In genomic region chr12:75977590-75977951, GRCh38 we compare ENCODE assay signal across 8 cellular contexts. TPM values are rescaled to one million over a fixed set of nuclear protein-coding genes. Genes with fewer than 3 reads are reported as not detected.
DNase-seq lines count a peak whose midpoint lies in the region; ATAC-seq, FAIRE-seq and TF ChIP-seq lines count a peak whose summit lies in the region.

No MANE protein-coding gene starts in this region.

- H3K27me3 ChIP-seq in AG04450 (ENCODE audit: control insufficient read depth, insufficient read depth, low read length) = no peaks in the 10 kb centered on the region

- no peak overlapping the region for H3K4me3 ChIP-seq in AG04450 (ENCODE audit: low read depth, low read length)

- ATAC-seq in GM21786 (IDR thresholded peaks at IDR 0.05; ENCODE audit: unreplicated experiment) = peak; percentile 1
- no peak for ATAC-seq in memory B cell (ENCODE audit: low read depth)

- peaks cover 3% of the 10 kb centered on the region for H3K9me3 Mint-ChIP-seq in activated CD4-positive, alpha-beta memory T cell treated with anti-CD3 and anti-CD28 coated beads, Interleukin-2, amount 10 ng/mL, durations not matched to agents 7 days and 5 days
- H3K9me3 Mint-ChIP-seq in memory B cell = no peaks in the 10 kb centered on the region

- DNase-seq in AG04450 (ENCODE audit: low read depth, low spot score) (no peak), memory B cell (ENCODE audit: low spot score in 2 of 2) (no peak), NCI-H1048 (lab: John Stamatoyannopoulos, UW) (no peak), GF-D8 (lab: John Stamatoyannopoulos, UW) (no peak), GM19240 (ENCODE audit: insufficient read length, low spot score) (no peak), GM12892 (ENCODE audit: insufficient read length) (no peak)
- no peak for DNase-seq in activated CD4-positive, alpha-beta memory T cell treated with anti-CD3 and anti-CD28 coated beads, Interleukin-2, amount 10 ng/mL, durations not matched to agents 7 days and 5 days

- no peak for TF ChIP-seq CTCF in AG04450 (IDR thresholded peaks at IDR 0.05; ENCODE audit: low read depth, low read length)

- peak overlapping the region; percentile 92 for H3K27ac Mint-ChIP-seq in activated CD4-positive, alpha-beta memory T cell treated with anti-CD3 and anti-CD28 coated beads, Interleukin-2, amount 10 ng/mL, durations not matched to agents 7 days and 5 days
- H3K27ac Mint-ChIP-seq in memory B cell = peak overlapping the region; percentile 69

- peak overlapping the region; percentile 32 for H3K4me3 Mint-ChIP-seq in activated CD4-positive, alpha-beta memory T cell treated with anti-CD3 and anti-CD28 coated beads, Interleukin-2, amount 10 ng/mL, durations not matched to agents 7 days and 5 days
- no peak overlapping the region for H3K4me3 Mint-ChIP-seq in memory B cell

- no peaks in the 10 kb centered on the region for H3K27me3 Mint-ChIP-seq in activated CD4-positive, alpha-beta memory T cell treated with anti-CD3 and anti-CD28 coated beads, Interleukin-2, amount 10 ng/mL, durations not matched to agents 7 days and 5 days
- H3K27me3 Mint-ChIP-seq in memory B cell = no peaks in the 10 kb centered on the region

- H3K4me1 Mint-ChIP-seq in activated CD4-positive, alpha-beta memory T cell treated with anti-CD3 and anti-CD28 coated beads, Interleukin-2, amount 10 ng/mL, durations not matched to agents 7 days and 5 days = peaks cover 62% of the 10 kb centered on the region
- peaks cover 12% of the 10 kb centered on the region for H3K4me1 Mint-ChIP-seq in memory B cell

- no peaks in the 10 kb centered on the region for H3K9me3 ChIP-seq in AG04450 (ENCODE audit: control insufficient read depth, insufficient read depth, low read length)

- POLR2A ChIA-PET in AG04450 (lab: Yijun Ruan, JAX) = interaction anchor here (1.0 to 3.2 kb wide), 4 partner anchors 48 to 271 kb away, joined by 3 to 17 read pairs (median 4); partner anchors contain the start of gene PHLDA1
- POLR2A ChIA-PET in activated CD4-positive, alpha-beta memory T cell treated with anti-CD3 and anti-CD28 coated beads, Interleukin-2, amount 10 ng/mL, durations not matched to agents 7 days and 5 days (lab: Charles Lee) = interaction anchor here (1.1 to 5.5 kb wide), 9 partner anchors 18 to 58 kb away, joined by 3 to 127 read pairs (median 24); partner anchors contain the start of gene PHLDA1

- H3K36me3 Mint-ChIP-seq in activated CD4-positive, alpha-beta memory T cell treated with anti-CD3 and anti-CD28 coated beads, Interleukin-2, amount 10 ng/mL, durations not matched to agents 7 days and 5 days (ENCODE audit: low read depth) = peaks cover 7% of the 10 kb centered on the region
- H3K36me3 Mint-ChIP-seq in memory B cell = no peaks in the 10 kb centered on the region

- no peak for TF ChIP-seq POLR2A in GM12892 (IDR thresholded peaks at IDR 0.05; ENCODE audit: low read depth, low read length)

- peak overlapping the region; percentile 88 for H3K27ac ChIP-seq in AG04450 (ENCODE audit: low read depth, low read length)

- FAIRE-seq in GM12892 (lab: Jason Lieb, UNC) = no peak

- CTCF ChIA-PET in AG04450 (lab: Charles Lee) = interaction anchor here (0.7 to 1.1 kb wide), 2 partner anchors 241 to 450 kb away, joined by 3 to 8 read pairs; no protein-coding TSS in a partner anchor
- CTCF ChIA-PET in activated CD4-positive, alpha-beta memory T cell treated with anti-CD3 and anti-CD28 coated beads, Interleukin-2, amount 10 ng/mL, durations not matched to agents 7 days and 5 days (lab: Charles Lee) = interaction anchor here (0.6 to 3.9 kb wide), 3 partner anchors 19 to 493 kb away, joined by 3 to 20 read pairs (median 4); partner anchors contain the start of gene PHLDA1

RNA-seq across cellular contexts. Expression of gene PHLDA1, which starts 54.0 kb away (rescaled TPM):
- polyA plus RNA-seq in AG04450 (2011; rRNA removed) = 89.0 and 99.5 TPM in 2 replicates
- polyA minus RNA-seq in AG04450 (2011; rRNA and poly(A)+ RNA removed) = 106 and 118 TPM in 2 replicates
- 10 to 100 TPM; 42.8 TPM for total RNA-seq in activated CD4-positive, alpha-beta memory T cell treated with anti-CD3 and anti-CD28 coated beads, Interleukin-2, amount 10 ng/mL, durations not matched to agents 7 days and 5 days
- polyA plus RNA-seq in GM12892 (2012; ENCODE audit: missing spikeins) = 0.51 TPM
